In genomic region chr11:96205460-96205809, GRCh38 we compare ENCODE assay signal across 14 cellular contexts.
DNase-seq lines count a peak whose midpoint lies in the region; ATAC-seq and TF ChIP-seq lines count a peak whose summit lies in the region.
"Had no signal": no experiment of that assay in that cellular context is flagged by ENCODE, and none has a peak within 500 bp of the region (broad histone marks: within the 10 kb centered on the region; RNA-seq: fewer than 3 reads in every experiment).

No MANE protein-coding gene starts in this region.

- POLR2A ChIA-PET in activated CD4-positive, alpha-beta T cell treated with anti-CD3 and anti-CD28 coated beads for 36 hours (lab: Charles Lee): interaction anchor here (0.6 to 1.8 kb wide), 13 partner anchors 26 to 416 kb away, joined by 3 to 12 read pairs (median 4); partner anchors contain the start of genes FAM76B and MAML2
- POLR2A ChIA-PET in activated CD4-positive, alpha-beta memory T cell treated with anti-CD3 and anti-CD28 coated beads for 36 hours (lab: Charles Lee): interaction anchor here (0.6 to 2.0 kb wide), 12 partner anchors 9 to 649 kb away, joined by 3 to 10 read pairs (median 3); partner anchors contain the start of genes CCDC82, CEP57 and JRKL

- H3K9me3 Mint-ChIP-seq in activated CD4-positive, alpha-beta T cell treated with anti-CD3 and anti-CD28 coated beads for 36 hours (ENCODE audit: low read depth): no peaks in the 10 kb centered on the region
- no peaks in the 10 kb centered on the region for H3K9me3 Mint-ChIP-seq in activated CD4-positive, alpha-beta memory T cell treated with anti-CD3 and anti-CD28 coated beads for 36 hours
- H3K9me3 Mint-ChIP-seq in mesothelial cell of epicardium: no peaks in the 10 kb centered on the region

- TF ChIP-seq CTCF in mesothelial cell of epicardium (IDR thresholded peaks at IDR 0.05; ENCODE audit: unreplicated experiment): no peak

- H3K36me3 Mint-ChIP-seq in activated CD4-positive, alpha-beta T cell treated with anti-CD3 and anti-CD28 coated beads for 36 hours (ENCODE audit: low read depth): peaks cover 34% of the 10 kb centered on the region
- peaks cover 19% of the 10 kb centered on the region for H3K36me3 Mint-ChIP-seq in activated CD4-positive, alpha-beta memory T cell treated with anti-CD3 and anti-CD28 coated beads for 36 hours
- H3K36me3 Mint-ChIP-seq in mesothelial cell of epicardium: no peaks in the 10 kb centered on the region

- no peaks in the 10 kb centered on the region for H3K27me3 Mint-ChIP-seq in activated CD4-positive, alpha-beta T cell treated with anti-CD3 and anti-CD28 coated beads for 36 hours
- H3K27me3 Mint-ChIP-seq in activated CD4-positive, alpha-beta memory T cell treated with anti-CD3 and anti-CD28 coated beads for 36 hours: no peaks in the 10 kb centered on the region
- H3K27me3 Mint-ChIP-seq in mesothelial cell of epicardium (ENCODE audit: low read depth): no peaks in the 10 kb centered on the region

- intact Hi-C loops in activated CD4-positive, alpha-beta T cell treated with anti-CD3 and anti-CD28 coated beads for 36 hours (cut with DNase I, micrococcal nuclease): loop anchor here (1.0 to 5.0 kb wide), 4 partner anchors 17 to 137 kb away; partner anchors contain the start of gene MAML2 (in 1 of the 2)
- intact Hi-C loops in activated CD4-positive, alpha-beta memory T cell treated with anti-CD3 and anti-CD28 coated beads for 36 hours (cut with micrococcal nuclease): loop anchor here (1.0 to 10.0 kb wide), 13 partner anchors 10 to 971 kb away; partner anchors contain the start of genes JRKL, MAML2 and SESN3

- H3K4me3 Mint-ChIP-seq in activated CD4-positive, alpha-beta T cell treated with anti-CD3 and anti-CD28 coated beads for 36 hours: peak overlapping the region; percentile 32
- peak overlapping the region; percentile 49 for H3K4me3 Mint-ChIP-seq in activated CD4-positive, alpha-beta memory T cell treated with anti-CD3 and anti-CD28 coated beads for 36 hours
- no peak overlapping the region for H3K4me3 Mint-ChIP-seq in mesothelial cell of epicardium

- peak; percentile 52 for DNase-seq in activated CD4-positive, alpha-beta T cell treated with anti-CD3 and anti-CD28 coated beads for 36 hours
- DNase-seq in activated CD4-positive, alpha-beta T cell treated with anti-CD3 and anti-CD28 coated beads for 1 hour: no peak
- DNase-seq in DMS 273 (lab: John Stamatoyannopoulos, UW; ENCODE audit: unreplicated experiment) (peak; percentile 78), mesothelial cell of epicardium (ENCODE audit: low spot score in 2 of 2, unreplicated experiment in 2 of 2) (no peak), occipital lobe (lab: John Stamatoyannopoulos, UW) (no peak)
- peak; percentile 46 for DNase-seq in activated CD4-positive, alpha-beta memory T cell treated with anti-CD3 and anti-CD28 coated beads for 36 hours
- DNase-seq: aorta, Calu3, NCI-H345, pancreas, PC-9, small intestine had no signal

- peaks cover 91% of the 10 kb centered on the region for H3K4me1 Mint-ChIP-seq in activated CD4-positive, alpha-beta T cell treated with anti-CD3 and anti-CD28 coated beads for 36 hours
- H3K4me1 Mint-ChIP-seq in activated CD4-positive, alpha-beta memory T cell treated with anti-CD3 and anti-CD28 coated beads for 36 hours (ENCODE audit: low read depth): peaks cover 81% of the 10 kb centered on the region
- peaks cover 60% of the 10 kb centered on the region for H3K4me1 Mint-ChIP-seq in mesothelial cell of epicardium

- peak; percentile 79 for ATAC-seq in activated CD4-positive, alpha-beta T cell treated with anti-CD3 and anti-CD28 coated beads for 36 hours
- ATAC-seq in HG03280 (IDR thresholded peaks at IDR 0.05; ENCODE audit: unreplicated experiment) (no peak), GM21717 (IDR thresholded peaks at IDR 0.05; ENCODE audit: unreplicated experiment) (no peak)
- ATAC-seq: pancreas had no signal

- H3K27ac Mint-ChIP-seq in activated CD4-positive, alpha-beta T cell treated with anti-CD3 and anti-CD28 coated beads for 36 hours: peak overlapping the region; percentile 95
- H3K27ac Mint-ChIP-seq in activated CD4-positive, alpha-beta memory T cell treated with anti-CD3 and anti-CD28 coated beads for 36 hours: peak overlapping the region; percentile 91
- H3K27ac Mint-ChIP-seq in mesothelial cell of epicardium: peak overlapping the region; percentile 88

- CTCF ChIA-PET in activated CD4-positive, alpha-beta T cell treated with anti-CD3 and anti-CD28 coated beads for 36 hours (lab: Charles Lee): interaction anchor here (0.5 to 2.2 kb wide), 10 partner anchors 16 to 962 kb away, joined by 3 to 8 read pairs (median 3); partner anchors contain the start of gene MAML2
- CTCF ChIA-PET in activated CD4-positive, alpha-beta memory T cell treated with anti-CD3 and anti-CD28 coated beads for 36 hours (lab: Charles Lee): interaction anchor here (0.5 to 5.9 kb wide), 5 partner anchors 9 to 143 kb away, joined by 3 to 25 read pairs (median 3); partner anchors contain the start of gene MAML2

Comparison
In these comparisons a context has a peak if more than half of its experiments do, and no peak if none do; other contexts are left out.
1. DNase-seq: peak in activated CD4-positive, alpha-beta T cell treated with anti-CD3 and anti-CD28 coated beads for 36 hours (single experiment), DMS 273 (single experiment) and activated CD4-positive, alpha-beta memory T cell treated with anti-CD3 and anti-CD28 coated beads for 36 hours (single experiment); none in activated CD4-positive, alpha-beta T cell treated with anti-CD3 and anti-CD28 coated beads for 1 hour (single experiment), mesothelial cell of epicardium (0 of 2) and occipital lobe (single experiment).
2. Peak in every context shown above with its lines, with median percentiles within 50 percentile points of each other: H3K27ac Mint-ChIP-seq.